ENCODE assay signal across 1 cellular context in the genomic region with DNA sequence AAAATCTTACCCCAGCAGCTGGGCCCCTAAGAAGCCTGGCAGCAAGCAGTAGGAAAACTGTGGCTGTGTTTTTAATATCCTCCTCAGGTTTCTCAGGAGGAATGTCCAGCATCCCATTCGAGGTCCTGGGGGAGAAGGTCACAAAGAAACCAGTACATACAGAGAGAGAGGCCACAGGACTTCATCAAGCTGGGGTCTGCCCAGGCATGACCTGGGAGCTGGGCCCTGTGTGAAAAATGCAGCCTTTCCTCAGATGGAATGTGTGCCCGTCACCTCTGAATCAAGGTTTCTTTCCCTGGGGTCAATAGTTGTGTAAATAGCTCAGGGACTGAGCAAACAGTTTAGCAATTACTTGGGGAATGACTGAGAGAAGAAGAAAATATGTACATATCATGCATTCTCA.
A peak's percentile ranks its signal among the peaks of the same experiment; 100 is the strongest.
TF ChIP-seq lines count a peak whose summit lies in the region.

No MANE protein-coding gene starts in this region.

TF ChIP-seq in HepG2, 621 proteins besides CTCF, POLR2A, EP300 and RAD21 (continued from another document and continues in another):
- TF ChIP-seq, protein P1, sequence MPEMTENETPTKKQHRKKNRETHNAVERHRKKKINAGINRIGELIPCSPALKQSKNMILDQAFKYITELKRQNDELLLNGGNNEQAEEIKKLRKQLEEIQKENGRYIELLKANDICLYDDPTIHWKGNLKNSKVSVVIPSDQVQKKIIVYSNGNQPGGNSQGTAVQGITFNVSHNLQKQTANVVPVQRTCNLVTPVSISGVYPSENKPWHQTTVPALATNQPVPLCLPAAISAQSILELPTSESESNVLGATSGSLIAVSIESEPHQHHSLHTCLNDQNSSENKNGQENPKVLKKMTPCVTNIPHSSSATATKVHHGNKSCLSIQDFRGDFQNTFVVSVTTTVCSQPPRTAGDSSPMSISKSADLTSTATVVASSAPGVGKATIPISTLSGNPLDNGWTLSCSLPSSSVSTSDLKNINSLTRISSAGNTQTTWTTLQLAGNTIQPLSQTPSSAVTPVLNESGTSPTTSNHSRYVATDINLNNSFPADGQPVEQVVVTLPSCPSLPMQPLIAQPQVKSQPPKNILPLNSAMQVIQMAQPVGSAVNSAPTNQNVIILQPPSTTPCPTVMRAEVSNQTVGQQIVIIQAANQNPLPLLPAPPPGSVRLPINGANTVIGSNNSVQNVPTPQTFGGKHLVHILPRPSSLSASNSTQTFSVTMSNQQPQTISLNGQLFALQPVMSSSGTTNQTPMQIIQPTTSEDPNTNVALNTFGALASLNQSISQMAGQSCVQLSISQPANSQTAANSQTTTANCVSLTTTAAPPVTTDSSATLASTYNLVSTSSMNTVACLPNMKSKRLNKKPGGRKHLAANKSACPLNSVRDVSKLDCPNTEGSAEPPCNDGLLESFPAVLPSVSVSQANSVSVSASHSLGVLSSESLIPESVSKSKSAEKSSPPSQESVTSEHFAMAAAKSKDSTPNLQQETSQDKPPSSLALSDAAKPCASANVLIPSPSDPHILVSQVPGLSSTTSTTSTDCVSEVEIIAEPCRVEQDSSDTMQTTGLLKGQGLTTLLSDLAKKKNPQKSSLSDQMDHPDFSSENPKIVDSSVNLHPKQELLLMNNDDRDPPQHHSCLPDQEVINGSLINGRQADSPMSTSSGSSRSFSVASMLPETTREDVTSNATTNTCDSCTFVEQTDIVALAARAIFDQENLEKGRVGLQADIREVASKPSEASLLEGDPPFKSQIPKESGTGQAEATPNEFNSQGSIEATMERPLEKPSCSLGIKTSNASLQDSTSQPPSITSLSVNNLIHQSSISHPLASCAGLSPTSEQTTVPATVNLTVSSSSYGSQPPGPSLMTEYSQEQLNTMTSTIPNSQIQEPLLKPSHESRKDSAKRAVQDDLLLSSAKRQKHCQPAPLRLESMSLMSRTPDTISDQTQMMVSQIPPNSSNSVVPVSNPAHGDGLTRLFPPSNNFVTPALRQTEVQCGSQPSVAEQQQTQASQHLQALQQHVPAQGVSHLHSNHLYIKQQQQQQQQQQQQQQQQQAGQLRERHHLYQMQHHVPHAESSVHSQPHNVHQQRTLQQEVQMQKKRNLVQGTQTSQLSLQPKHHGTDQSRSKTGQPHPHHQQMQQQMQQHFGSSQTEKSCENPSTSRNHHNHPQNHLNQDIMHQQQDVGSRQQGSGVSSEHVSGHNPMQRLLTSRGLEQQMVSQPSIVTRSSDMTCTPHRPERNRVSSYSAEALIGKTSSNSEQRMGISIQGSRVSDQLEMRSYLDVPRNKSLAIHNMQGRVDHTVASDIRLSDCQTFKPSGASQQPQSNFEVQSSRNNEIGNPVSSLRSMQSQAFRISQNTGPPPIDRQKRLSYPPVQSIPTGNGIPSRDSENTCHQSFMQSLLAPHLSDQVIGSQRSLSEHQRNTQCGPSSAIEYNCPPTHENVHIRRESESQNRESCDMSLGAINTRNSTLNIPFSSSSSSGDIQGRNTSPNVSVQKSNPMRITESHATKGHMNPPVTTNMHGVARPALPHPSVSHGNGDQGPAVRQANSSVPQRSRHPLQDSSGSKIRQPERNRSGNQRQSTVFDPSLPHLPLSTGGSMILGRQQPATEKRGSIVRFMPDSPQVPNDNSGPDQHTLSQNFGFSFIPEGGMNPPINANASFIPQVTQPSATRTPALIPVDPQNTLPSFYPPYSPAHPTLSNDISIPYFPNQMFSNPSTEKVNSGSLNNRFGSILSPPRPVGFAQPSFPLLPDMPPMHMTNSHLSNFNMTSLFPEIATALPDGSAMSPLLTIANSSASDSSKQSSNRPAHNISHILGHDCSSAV (CRISPR knock-in tag; IDR thresholded peaks at IDR 0.05; ENCODE audit: borderline replicate concordance): no peak
- TF ChIP-seq ZNF484 (CRISPR knock-in tag; IDR thresholded peaks at IDR 0.05; ENCODE audit: borderline replicate concordance, low read depth) (no peak), ZNF605 (CRISPR knock-in tag; IDR thresholded peaks at IDR 0.05) (peak; percentile 28; the same call in 1 of the 2 replicates), TP53 (CRISPR knock-in tag; conservative IDR thresholded peaks at IDR 0.05) (peak; percentile 96), NAIF1 (CRISPR knock-in tag; IDR thresholded peaks at IDR 0.05; ENCODE audit: borderline replicate concordance) (no peak), KLF6 (CRISPR knock-in tag; IDR thresholded peaks at IDR 0.05) (peak; percentile 77; the same call in 1 of the 2 replicates), ZMYM3 (CRISPR knock-in tag; IDR thresholded peaks at IDR 0.05) (peak; percentile 58; the same call in 1 of the 2 replicates), KLF15 (CRISPR knock-in tag; IDR thresholded peaks at IDR 0.05; ENCODE audit: borderline replicate concordance) (no peak), RELA (CRISPR knock-in tag; IDR thresholded peaks at IDR 0.05) (no peak), EHMT2 (IDR thresholded peaks at IDR 0.05; ENCODE audit: borderline replicate concordance, low read depth, low read length) (no peak), ZNF546 (CRISPR knock-in tag; conservative IDR thresholded peaks at IDR 0.05) (no peak), ZNF652 (CRISPR knock-in tag; IDR thresholded peaks at IDR 0.05; ENCODE audit: borderline replicate concordance, low read depth) (no peak), ZNF24 (IDR thresholded peaks at IDR 0.05) (peak; percentile 84; the same call in 1 of the 2 replicates), ZNF558 (CRISPR knock-in tag; IDR thresholded peaks at IDR 0.05; ENCODE audit: borderline replicate concordance) (no peak), PRPF4 (IDR thresholded peaks at IDR 0.05; ENCODE audit: low read depth, low read length, poor library complexity, severe bottlenecking) (no peak), HIVEP1 (CRISPR knock-in tag; IDR thresholded peaks at IDR 0.05) (no peak), JARID2 (CRISPR knock-in tag; IDR thresholded peaks at IDR 0.05; ENCODE audit: insufficient replicate concordance) (no peak), PHF8 (CRISPR knock-in tag; IDR thresholded peaks at IDR 0.05) (no peak), ZNF747 (CRISPR knock-in tag; IDR thresholded peaks at IDR 0.05; ENCODE audit: borderline replicate concordance) (no peak), ZZZ3 (CRISPR knock-in tag; IDR thresholded peaks at IDR 0.05; ENCODE audit: borderline replicate concordance) (no peak), TGIF2 (CRISPR knock-in tag; IDR thresholded peaks at IDR 0.05) (0 out of 2 replicates have a peak, but pooled peaks have one; percentile 40), ATRX (CRISPR knock-in tag; IDR thresholded peaks at IDR 0.05; ENCODE audit: borderline replicate concordance) (no peak), NRL (CRISPR knock-in tag; IDR thresholded peaks at IDR 0.05; ENCODE audit: borderline replicate concordance) (no peak), HOXA7 (CRISPR knock-in tag; IDR thresholded peaks at IDR 0.05) (no peak), AGO1 (IDR thresholded peaks at IDR 0.05; ENCODE audit: low read depth, low read length, poor library complexity, severe bottlenecking) (no peak), ZNF616 (CRISPR knock-in tag; IDR thresholded peaks at IDR 0.05; ENCODE audit: low read depth) (no peak), ZNF30 (CRISPR knock-in tag; IDR thresholded peaks at IDR 0.05) (no peak), EED (CRISPR knock-in tag; IDR thresholded peaks at IDR 0.05) (no peak), CHD4 (IDR thresholded peaks at IDR 0.05; ENCODE audit: borderline replicate concordance, low read length) (no peak), ZNF629 (CRISPR knock-in tag; conservative IDR thresholded peaks at IDR 0.05) (no peak), ZFP37 (CRISPR knock-in tag; IDR thresholded peaks at IDR 0.05; ENCODE audit: borderline replicate concordance) (no peak), ZNF510 (CRISPR knock-in tag; IDR thresholded peaks at IDR 0.05; ENCODE audit: low read depth) (no peak), JUND (CRISPR knock-in tag; IDR thresholded peaks at IDR 0.05) (no peak), PRMT3 (CRISPR knock-in tag; IDR thresholded peaks at IDR 0.05; ENCODE audit: borderline replicate concordance, low read depth) (peak; percentile 65; the same call in 1 of the 2 replicates), SRSF1 (optimal IDR thresholded peaks at IDR 0.05; ENCODE audit: low read depth, low read length) (no peak), SSRP1 (CRISPR knock-in tag; IDR thresholded peaks at IDR 0.05) (no peak), ZBTB1 (CRISPR knock-in tag; IDR thresholded peaks at IDR 0.05; ENCODE audit: borderline replicate concordance) (no peak)
- TF ChIP-seq, protein P2, sequence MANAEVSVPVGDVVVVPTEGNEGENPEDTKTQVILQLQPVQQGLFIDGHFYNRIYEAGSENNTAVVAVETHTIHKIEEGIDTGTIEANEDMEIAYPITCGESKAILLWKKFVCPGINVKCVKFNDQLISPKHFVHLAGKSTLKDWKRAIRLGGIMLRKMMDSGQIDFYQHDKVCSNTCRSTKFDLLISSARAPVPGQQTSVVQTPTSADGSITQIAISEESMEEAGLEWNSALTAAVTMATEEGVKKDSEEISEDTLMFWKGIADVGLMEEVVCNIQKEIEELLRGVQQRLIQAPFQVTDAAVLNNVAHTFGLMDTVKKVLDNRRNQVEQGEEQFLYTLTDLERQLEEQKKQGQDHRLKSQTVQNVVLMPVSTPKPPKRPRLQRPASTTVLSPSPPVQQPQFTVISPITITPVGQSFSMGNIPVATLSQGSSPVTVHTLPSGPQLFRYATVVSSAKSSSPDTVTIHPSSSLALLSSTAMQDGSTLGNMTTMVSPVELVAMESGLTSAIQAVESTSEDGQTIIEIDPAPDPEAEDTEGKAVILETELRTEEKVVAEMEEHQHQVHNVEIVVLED (CRISPR knock-in tag; IDR thresholded peaks at IDR 0.05; ENCODE audit: borderline replicate concordance): no peak
- TF ChIP-seq, protein P3, sequence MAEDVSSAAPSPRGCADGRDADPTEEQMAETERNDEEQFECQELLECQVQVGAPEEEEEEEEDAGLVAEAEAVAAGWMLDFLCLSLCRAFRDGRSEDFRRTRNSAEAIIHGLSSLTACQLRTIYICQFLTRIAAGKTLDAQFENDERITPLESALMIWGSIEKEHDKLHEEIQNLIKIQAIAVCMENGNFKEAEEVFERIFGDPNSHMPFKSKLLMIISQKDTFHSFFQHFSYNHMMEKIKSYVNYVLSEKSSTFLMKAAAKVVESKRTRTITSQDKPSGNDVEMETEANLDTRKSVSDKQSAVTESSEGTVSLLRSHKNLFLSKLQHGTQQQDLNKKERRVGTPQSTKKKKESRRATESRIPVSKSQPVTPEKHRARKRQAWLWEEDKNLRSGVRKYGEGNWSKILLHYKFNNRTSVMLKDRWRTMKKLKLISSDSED (CRISPR knock-in tag; IDR thresholded peaks at IDR 0.05): no peak
- TF ChIP-seq, protein P4, sequence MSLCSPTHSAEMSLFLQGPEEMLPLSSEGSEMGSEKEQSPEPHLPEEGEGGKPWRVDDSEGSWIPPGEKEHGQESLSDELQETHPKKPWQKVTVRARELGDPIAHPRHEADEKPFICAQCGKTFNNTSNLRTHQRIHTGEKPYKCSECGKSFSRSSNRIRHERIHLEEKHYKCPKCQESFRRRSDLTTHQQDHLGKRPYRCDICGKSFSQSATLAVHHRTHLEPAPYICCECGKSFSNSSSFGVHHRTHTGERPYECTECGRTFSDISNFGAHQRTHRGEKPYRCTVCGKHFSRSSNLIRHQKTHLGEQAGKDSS (CRISPR knock-in tag; IDR thresholded peaks at IDR 0.05; ENCODE audit: borderline replicate concordance, low read depth): no peak
- TF ChIP-seq, protein P5, sequence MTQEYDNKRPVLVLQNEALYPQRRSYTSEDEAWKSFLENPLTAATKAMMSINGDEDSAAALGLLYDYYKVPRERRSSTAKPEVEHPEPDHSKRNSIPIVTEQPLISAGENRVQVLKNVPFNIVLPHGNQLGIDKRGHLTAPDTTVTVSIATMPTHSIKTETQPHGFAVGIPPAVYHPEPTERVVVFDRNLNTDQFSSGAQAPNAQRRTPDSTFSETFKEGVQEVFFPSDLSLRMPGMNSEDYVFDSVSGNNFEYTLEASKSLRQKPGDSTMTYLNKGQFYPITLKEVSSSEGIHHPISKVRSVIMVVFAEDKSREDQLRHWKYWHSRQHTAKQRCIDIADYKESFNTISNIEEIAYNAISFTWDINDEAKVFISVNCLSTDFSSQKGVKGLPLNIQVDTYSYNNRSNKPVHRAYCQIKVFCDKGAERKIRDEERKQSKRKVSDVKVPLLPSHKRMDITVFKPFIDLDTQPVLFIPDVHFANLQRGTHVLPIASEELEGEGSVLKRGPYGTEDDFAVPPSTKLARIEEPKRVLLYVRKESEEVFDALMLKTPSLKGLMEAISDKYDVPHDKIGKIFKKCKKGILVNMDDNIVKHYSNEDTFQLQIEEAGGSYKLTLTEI (CRISPR knock-in tag; conservative IDR thresholded peaks at IDR 0.05): no peak
- TF ChIP-seq, protein P6, sequence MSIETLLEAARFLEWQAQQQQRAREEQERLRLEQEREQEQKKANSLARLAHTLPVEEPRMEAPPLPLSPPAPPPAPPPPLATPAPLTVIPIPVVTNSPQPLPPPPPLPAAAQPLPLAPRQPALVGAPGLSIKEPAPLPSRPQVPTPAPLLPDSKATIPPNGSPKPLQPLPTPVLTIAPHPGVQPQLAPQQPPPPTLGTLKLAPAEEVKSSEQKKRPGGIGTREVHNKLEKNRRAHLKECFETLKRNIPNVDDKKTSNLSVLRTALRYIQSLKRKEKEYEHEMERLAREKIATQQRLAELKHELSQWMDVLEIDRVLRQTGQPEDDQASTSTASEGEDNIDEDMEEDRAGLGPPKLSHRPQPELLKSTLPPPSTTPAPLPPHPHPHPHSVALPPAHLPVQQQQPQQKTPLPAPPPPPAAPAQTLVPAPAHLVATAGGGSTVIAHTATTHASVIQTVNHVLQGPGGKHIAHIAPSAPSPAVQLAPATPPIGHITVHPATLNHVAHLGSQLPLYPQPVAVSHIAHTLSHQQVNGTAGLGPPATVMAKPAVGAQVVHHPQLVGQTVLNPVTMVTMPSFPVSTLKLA (IDR thresholded peaks at IDR 0.05): no peak
- TF ChIP-seq, protein P7, sequence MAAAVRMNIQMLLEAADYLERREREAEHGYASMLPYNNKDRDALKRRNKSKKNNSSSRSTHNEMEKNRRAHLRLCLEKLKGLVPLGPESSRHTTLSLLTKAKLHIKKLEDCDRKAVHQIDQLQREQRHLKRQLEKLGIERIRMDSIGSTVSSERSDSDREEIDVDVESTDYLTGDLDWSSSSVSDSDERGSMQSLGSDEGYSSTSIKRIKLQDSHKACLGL (CRISPR knock-in tag; IDR thresholded peaks at IDR 0.05): no peak
- TF ChIP-seq, protein P8, sequence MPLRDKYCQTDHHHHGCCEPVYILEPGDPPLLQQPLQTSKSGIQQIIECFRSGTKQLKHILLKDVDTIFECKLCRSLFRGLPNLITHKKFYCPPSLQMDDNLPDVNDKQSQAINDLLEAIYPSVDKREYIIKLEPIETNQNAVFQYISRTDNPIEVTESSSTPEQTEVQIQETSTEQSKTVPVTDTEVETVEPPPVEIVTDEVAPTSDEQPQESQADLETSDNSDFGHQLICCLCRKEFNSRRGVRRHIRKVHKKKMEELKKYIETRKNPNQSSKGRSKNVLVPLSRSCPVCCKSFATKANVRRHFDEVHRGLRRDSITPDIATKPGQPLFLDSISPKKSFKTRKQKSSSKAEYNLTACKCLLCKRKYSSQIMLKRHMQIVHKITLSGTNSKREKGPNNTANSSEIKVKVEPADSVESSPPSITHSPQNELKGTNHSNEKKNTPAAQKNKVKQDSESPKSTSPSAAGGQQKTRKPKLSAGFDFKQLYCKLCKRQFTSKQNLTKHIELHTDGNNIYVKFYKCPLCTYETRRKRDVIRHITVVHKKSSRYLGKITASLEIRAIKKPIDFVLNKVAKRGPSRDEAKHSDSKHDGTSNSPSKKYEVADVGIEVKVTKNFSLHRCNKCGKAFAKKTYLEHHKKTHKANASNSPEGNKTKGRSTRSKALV (CRISPR knock-in tag; IDR thresholded peaks at IDR 0.05): no peak
- TF ChIP-seq, protein P9, sequence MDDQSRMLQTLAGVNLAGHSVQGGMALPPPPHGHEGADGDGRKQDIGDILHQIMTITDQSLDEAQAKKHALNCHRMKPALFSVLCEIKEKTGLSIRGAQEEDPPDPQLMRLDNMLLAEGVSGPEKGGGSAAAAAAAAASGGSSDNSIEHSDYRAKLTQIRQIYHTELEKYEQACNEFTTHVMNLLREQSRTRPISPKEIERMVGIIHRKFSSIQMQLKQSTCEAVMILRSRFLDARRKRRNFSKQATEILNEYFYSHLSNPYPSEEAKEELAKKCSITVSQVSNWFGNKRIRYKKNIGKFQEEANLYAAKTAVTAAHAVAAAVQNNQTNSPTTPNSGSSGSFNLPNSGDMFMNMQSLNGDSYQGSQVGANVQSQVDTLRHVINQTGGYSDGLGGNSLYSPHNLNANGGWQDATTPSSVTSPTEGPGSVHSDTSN (CRISPR knock-in tag; IDR thresholded peaks at IDR 0.05; ENCODE audit: borderline replicate concordance): no peak
